ENCODE assay signal across 1 cellular context in the genomic region with DNA sequence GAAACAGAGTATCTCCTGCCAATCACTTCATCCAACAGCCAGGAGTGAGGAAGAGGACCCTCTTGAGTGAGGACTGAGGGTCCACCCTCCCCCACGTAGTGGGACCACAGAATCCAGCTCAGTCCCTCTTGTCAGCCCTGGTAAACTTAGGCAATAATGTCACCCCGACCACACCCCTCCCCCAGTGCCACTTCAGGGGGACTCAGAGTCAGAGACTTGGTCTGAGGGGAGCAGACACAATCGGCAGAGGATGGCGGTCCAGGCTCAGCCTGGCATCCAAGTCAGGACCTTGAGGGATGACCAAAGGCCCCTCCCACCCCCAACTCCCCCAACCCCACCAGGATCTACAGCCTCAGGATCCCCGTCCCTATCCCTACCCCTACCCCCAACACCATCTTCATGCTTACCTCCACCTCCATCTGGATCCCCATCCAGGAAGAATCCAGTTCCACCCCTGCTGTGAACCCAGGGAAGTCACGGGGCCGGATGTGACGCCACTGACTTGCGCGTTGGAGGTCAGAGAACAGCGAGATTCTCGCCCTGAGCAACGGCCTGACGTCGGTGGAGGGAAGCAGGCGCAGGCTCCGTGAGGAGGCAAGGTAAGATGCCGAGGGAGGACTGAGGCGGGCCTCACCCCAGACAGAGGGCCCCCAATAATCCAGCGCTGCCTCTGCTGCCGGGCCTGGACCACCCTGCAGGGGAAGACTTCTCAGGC.
TF ChIP-seq lines count a peak whose summit lies in the region.

A gene with protein sequence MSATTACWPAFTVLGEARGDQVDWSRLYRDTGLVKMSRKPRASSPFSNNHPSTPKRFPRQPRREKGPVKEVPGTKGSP (minus strand): TSS at position 461 of the 715 bp plus-strand sequence. CDS start 1,261 bp downstream, outside the sequence.
A gene with protein sequence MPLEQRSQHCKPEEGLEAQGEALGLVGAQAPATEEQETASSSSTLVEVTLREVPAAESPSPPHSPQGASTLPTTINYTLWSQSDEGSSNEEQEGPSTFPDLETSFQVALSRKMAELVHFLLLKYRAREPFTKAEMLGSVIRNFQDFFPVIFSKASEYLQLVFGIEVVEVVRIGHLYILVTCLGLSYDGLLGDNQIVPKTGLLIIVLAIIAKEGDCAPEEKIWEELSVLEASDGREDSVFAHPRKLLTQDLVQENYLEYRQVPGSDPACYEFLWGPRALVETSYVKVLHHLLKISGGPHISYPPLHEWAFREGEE (plus strand): TSS at position 497 of the 715 bp plus-strand sequence. CDS start 2,405 bp downstream, outside the sequence.

TF ChIP-seq in SK-N-SH, 30 proteins besides CTCF, POLR2A, EP300 and RAD21 (continued from another document):
- TF ChIP-seq POLR2AphosphoS5 (IDR thresholded peaks at IDR 0.05; ENCODE audit: low read depth, low read length), result 0 out of 2 replicates have a peak, but pooled peaks have one; percentile 32
- peak; percentile 98 for TF ChIP-seq CHD2 (IDR thresholded peaks at IDR 0.05; ENCODE audit: low read length, partially characterized antibody)
- TF ChIP-seq JUND (IDR thresholded peaks at IDR 0.05), result 0 out of 2 replicates have a peak, but pooled peaks have one; percentile 12
- TF ChIP-seq RCOR1 (IDR thresholded peaks at IDR 0.05; ENCODE audit: low read length), result no peak
- no peak for TF ChIP-seq TCF12 (IDR thresholded peaks at IDR 0.05)
- TF ChIP-seq, protein P1, sequence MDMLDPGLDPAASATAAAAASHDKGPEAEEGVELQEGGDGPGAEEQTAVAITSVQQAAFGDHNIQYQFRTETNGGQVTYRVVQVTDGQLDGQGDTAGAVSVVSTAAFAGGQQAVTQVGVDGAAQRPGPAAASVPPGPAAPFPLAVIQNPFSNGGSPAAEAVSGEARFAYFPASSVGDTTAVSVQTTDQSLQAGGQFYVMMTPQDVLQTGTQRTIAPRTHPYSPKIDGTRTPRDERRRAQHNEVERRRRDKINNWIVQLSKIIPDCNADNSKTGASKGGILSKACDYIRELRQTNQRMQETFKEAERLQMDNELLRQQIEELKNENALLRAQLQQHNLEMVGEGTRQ (IDR thresholded peaks at IDR 0.05; ENCODE audit: borderline replicate concordance, low read depth, low read length), result peak; percentile 39; the same call in 1 of the 2 replicates
